Comparison of ENCODE assay signal across 1 cellular context in genomic region chr4:183718876-183719275, GRCh38.
TF ChIP-seq lines count a peak whose summit lies in the region.

No MANE protein-coding gene starts in this region.

TF ChIP-seq in HepG2, 621 proteins besides CTCF, POLR2A, EP300 and RAD21 (continued from another document):
- TF ChIP-seq ZNF746 (CRISPR knock-in tag; IDR thresholded peaks at IDR 0.05) (no peak), MAFK (conservative IDR thresholded peaks at IDR 0.05 in 1 of 2, IDR thresholded peaks at IDR 0.05 in 1 of 2; ENCODE audit: low read length in 2 of 2) (no peak), ZNF33A (CRISPR knock-in tag; IDR thresholded peaks at IDR 0.05; ENCODE audit: borderline replicate concordance) (no peak), CSRNP2 (CRISPR knock-in tag; conservative IDR thresholded peaks at IDR 0.05; ENCODE audit: low read depth) (no peak), THAP11 (CRISPR knock-in tag; IDR thresholded peaks at IDR 0.05) (no peak), STAT5B (CRISPR knock-in tag; IDR thresholded peaks at IDR 0.05) (no peak), MTERF4 (CRISPR knock-in tag; IDR thresholded peaks at IDR 0.05) (no peak), TFDP2 (CRISPR knock-in tag; IDR thresholded peaks at IDR 0.05) (no peak), SUZ12 (IDR thresholded peaks at IDR 0.05; ENCODE audit: low read depth, low read length) (no peak)
